In the genomic region with DNA sequence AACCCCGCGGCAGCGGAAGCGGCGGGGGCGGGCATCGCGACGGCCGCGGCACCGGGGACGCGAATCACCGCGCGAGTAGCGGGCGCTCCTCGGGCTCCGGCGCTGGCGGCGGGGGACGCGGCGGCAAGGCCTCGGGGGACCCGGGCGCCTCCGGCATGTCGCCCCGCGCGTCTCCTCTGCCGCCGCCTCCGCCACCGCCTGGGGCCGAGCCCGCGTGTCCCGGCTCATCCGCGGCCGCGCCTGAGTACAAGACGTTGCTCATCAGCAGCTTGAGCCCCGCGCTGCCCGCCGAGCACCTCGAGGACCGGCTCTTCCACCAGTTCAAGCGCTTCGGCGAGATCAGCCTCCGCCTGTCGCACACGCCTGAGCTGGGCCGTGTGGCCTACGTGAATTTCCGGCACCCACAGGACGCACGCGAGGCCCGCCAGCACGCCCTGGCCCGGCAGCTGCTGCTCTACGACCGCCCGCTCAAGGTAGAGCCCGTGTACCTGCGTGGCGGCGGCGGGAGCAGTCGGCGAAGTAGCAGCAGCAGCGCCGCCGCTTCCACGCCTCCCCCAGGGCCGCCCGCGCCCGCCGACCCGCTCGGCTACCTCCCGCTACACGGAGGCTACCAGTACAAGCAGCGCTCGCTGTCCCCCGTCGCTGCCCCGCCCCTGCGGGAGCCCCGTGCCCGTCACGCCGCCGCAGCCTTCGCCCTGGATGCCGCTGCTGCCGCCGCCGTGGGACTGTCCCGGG, we compare ENCODE assay signal across 8 cellular contexts. TPM values are rescaled to one million over a fixed set of nuclear protein-coding genes. Genes with fewer than 3 reads are reported as not detected.
A peak's percentile ranks its signal among the peaks of the same experiment; 100 is the strongest.
DNase-seq lines count a peak whose midpoint lies in the region; ATAC-seq, FAIRE-seq and TF ChIP-seq lines count a peak whose summit lies in the region.

No MANE protein-coding gene starts in this region.

- FAIRE-seq in D721Med (lab: Jason Lieb, UNC): no peak

- H3K9me3 ChIP-seq in DOHH2 (ENCODE audit: control insufficient read depth, insufficient read depth, low read length) (no peaks in the 10 kb centered on the region), MM.1S (replicated peaks; ENCODE audit: insufficient read depth, low read length) (no peaks in the 10 kb centered on the region)

- no peaks in the 10 kb centered on the region for H3K9me2 ChIP-seq in DOHH2 (replicated peaks; ENCODE audit: control insufficient read depth, low read length)
- H3K9me2 ChIP-seq in MM.1S (replicated peaks; ENCODE audit: insufficient read depth, low read length): no peaks in the 10 kb centered on the region

- H3K27me3 ChIP-seq in DOHH2 (ENCODE audit: control insufficient read depth, low read length) (no peaks in the 10 kb centered on the region), MM.1S (replicated peaks; ENCODE audit: insufficient read depth, low read length) (no peaks in the 10 kb centered on the region)

- H4K20me1 ChIP-seq in DOHH2 (ENCODE audit: control insufficient read depth, insufficient read depth, low read depth, low read length) (peaks cover 16% of the 10 kb centered on the region), MM.1S (ENCODE audit: insufficient read depth, low read length) (0 out of 2 replicates have a peak, but pooled peaks cover 8% of the 10 kb centered on the region)

- ATAC-seq in GM21737 (IDR thresholded peaks at IDR 0.05; ENCODE audit: unreplicated experiment) (peak; percentile 5), HG02623 (IDR thresholded peaks at IDR 0.05; ENCODE audit: unreplicated experiment) (no peak)

- H3K27me3 Mint-ChIP-seq in osteocyte (ENCODE audit: unreplicated experiment): no peaks in the 10 kb centered on the region

- DNase-seq in MM.1S: peak; percentile 49
- peak; percentile 41 for DNase-seq in activated gamma-delta T cell treated with Interleukin-2 at 50 U/mL for 16 hours
- peak; percentile 49 for DNase-seq in germinal center (ENCODE audit: low spot score)
- DNase-seq in osteocyte (ENCODE audit: extremely low spot score, unreplicated experiment): no peak
- DNase-seq in D721Med (ENCODE audit: insufficient read length, low spot score): no peak

- H3K79me2 ChIP-seq in DOHH2 (ENCODE audit: control insufficient read depth, low read length) (peaks cover 92% of the 10 kb centered on the region), MM.1S (ENCODE audit: low read length) (peaks cover 76% of the 10 kb centered on the region)

- H3K4me3 Mint-ChIP-seq in osteocyte (ENCODE audit: unreplicated experiment): peak overlapping the region; percentile 80

- H3K27ac ChIP-seq in DOHH2 (ENCODE audit: low read depth, low read length): peak overlapping the region; percentile 43
- H3K27ac ChIP-seq in MM.1S (ENCODE audit: low read length): peak overlapping the region; percentile 54; the same call in 1 of the 2 replicates

- H3K4me3 ChIP-seq in DOHH2 (ENCODE audit: low read length) (peak overlapping the region; percentile 88), MM.1S (ENCODE audit: low read length) (peak overlapping the region; percentile 88)

- peak overlapping the region; percentile 41; the same call in 1 of the 2 replicates for H2AFZ ChIP-seq in MM.1S (ENCODE audit: low read length)

- peaks cover 35% of the 10 kb centered on the region for H3K36me3 Mint-ChIP-seq in osteocyte (ENCODE audit: unreplicated experiment)

- H3F3A ChIP-seq in DOHH2 (ENCODE audit: control insufficient read depth, insufficient read depth) (peaks cover 34% of the 10 kb centered on the region), MM.1S (ENCODE audit: insufficient read depth, low read length) (peaks cover 40% of the 10 kb centered on the region)

- H3K4me1 ChIP-seq in DOHH2 (ENCODE audit: control insufficient read depth, low read length): peaks cover 67% of the 10 kb centered on the region
- H3K4me1 ChIP-seq in MM.1S (ENCODE audit: low read length): peaks cover 39% of the 10 kb centered on the region

- peak overlapping the region; percentile 87 for H3K9ac ChIP-seq in MM.1S (ENCODE audit: low read length)

- H3K36me3 ChIP-seq in DOHH2 (ENCODE audit: control insufficient read depth, low read length) (peaks cover 91% of the 10 kb centered on the region), MM.1S (replicated peaks; ENCODE audit: insufficient read depth, low read length) (peaks cover 15% of the 10 kb centered on the region)

- H3K4me1 Mint-ChIP-seq in osteocyte (ENCODE audit: unreplicated experiment): peaks cover 50% of the 10 kb centered on the region

- peak overlapping the region; percentile 84 for H3K27ac Mint-ChIP-seq in osteocyte (ENCODE audit: unreplicated experiment)

- TF ChIP-seq CTCF in DOHH2 (IDR thresholded peaks at IDR 0.05; ENCODE audit: low read depth, low read length, poor library complexity, severe bottlenecking) (no peak), MM.1S (IDR thresholded peaks at IDR 0.05; ENCODE audit: low read length) (no peak), osteocyte (IDR thresholded peaks at IDR 0.05) (no peak), D721Med (IDR thresholded peaks at IDR 0.05; ENCODE audit: insufficient read depth, missing control alignments) (no peak)

- no peaks in the 10 kb centered on the region for H3K9me3 Mint-ChIP-seq in osteocyte (ENCODE audit: unreplicated experiment)

- H3K4me2 ChIP-seq in DOHH2 (ENCODE audit: low read length) (peak overlapping the region; percentile 80), MM.1S (ENCODE audit: low read depth, low read length) (peak overlapping the region; percentile 96)

RNA-seq across cellular contexts. Expression of a gene that starts 0.6 kb away (rescaled TPM):
- total RNA-seq in osteocyte: 50.3 and 53.7 TPM in 2 replicates

RNA-seq across cellular contexts. Expression of a gene that starts 6.6 kb away (rescaled TPM):
- total RNA-seq in osteocyte: 94.1 and 94.8 TPM in 2 replicates

Comparison
In these comparisons a context has a peak if more than half of its experiments do, and no peak if none do; other contexts are left out.
1. DNase-seq: peak in MM.1S (single experiment), activated gamma-delta T cell treated with Interleukin-2 at 50 U/mL for 16 hours (single experiment) and germinal center (single experiment); none in osteocyte (single experiment) and D721Med (single experiment).